ENCODE assay signal across 12 cellular contexts in genomic region chr6:97097068-97098047, GRCh38.
DNase-seq lines count a peak whose midpoint lies in the region; TF ChIP-seq lines count a peak whose summit lies in the region.
"Had no signal": no experiment of that assay in that cellular context is flagged by ENCODE, and none has a peak within 500 bp of the region (broad histone marks: within the 10 kb centered on the region; RNA-seq: fewer than 3 reads in every experiment).

No MANE protein-coding gene starts in this region.

- H3K9me3 ChIP-seq in KOPT-K1 (ENCODE audit: insufficient read depth, low read length, poor library complexity, severe bottlenecking), result no peaks in the 10 kb centered on the region
- H3K9me3 ChIP-seq: testis had no signal

- peak overlapping the region; percentile 65 for H3K4me3 Mint-ChIP-seq in osteocyte (ENCODE audit: unreplicated experiment)
- H3K4me3 Mint-ChIP-seq: CD4-positive, alpha-beta T cell; immature natural killer cell had no signal

- peak overlapping the region; percentile 70 for H3K27ac Mint-ChIP-seq in osteocyte (ENCODE audit: unreplicated experiment)
- H3K27ac Mint-ChIP-seq: CD4-positive, alpha-beta T cell; immature natural killer cell had no signal

- peak overlapping the region; percentile 47 for H3K4me3 ChIP-seq in coronary artery
- H3K4me3 ChIP-seq: testis had no signal

- no peaks in the 10 kb centered on the region for H3K36me3 ChIP-seq in KOPT-K1 (ENCODE audit: insufficient read depth, low read length)

- DNase-seq in NCI-H748 treated with DMSO at 0.1 percent for 48 hours (lab: John Stamatoyannopoulos, UW) (peak; percentile 55), coronary artery (ENCODE audit: low spot score) (no peak), osteocyte (ENCODE audit: extremely low spot score, unreplicated experiment) (no peak), DMS79 treated with DMSO at 0.1 percent for 48 hours (lab: John Stamatoyannopoulos, UW) (no peak), GF-D8 (lab: John Stamatoyannopoulos, UW) (no peak)
- DNase-seq in stimulated activated naive CD4-positive, alpha-beta T cell (lab: John Stamatoyannopoulos, UW), result no peak
- DNase-seq: activated CD4-positive, alpha-beta T cell treated with anti-CD3 and anti-CD28 coated beads, Interleukin-2, amount 50 U/mL, for 4 hours; CD4-positive, alpha-beta T cell; immature natural killer cell; NCI-H187 treated with DMSO at 0.1 percent for 48 hours; testis had no signal

- H3K36me3 Mint-ChIP-seq in osteocyte (ENCODE audit: unreplicated experiment), result no peaks in the 10 kb centered on the region
- H3K36me3 Mint-ChIP-seq: immature natural killer cell had no signal

- no peaks in the 10 kb centered on the region for H3K27me3 Mint-ChIP-seq in osteocyte (ENCODE audit: unreplicated experiment)
- H3K27me3 Mint-ChIP-seq: CD4-positive, alpha-beta T cell had no signal

- peaks cover 13% of the 10 kb centered on the region for H3K4me1 Mint-ChIP-seq in osteocyte (ENCODE audit: unreplicated experiment)

- TF ChIP-seq CTCF in coronary artery (IDR thresholded peaks at IDR 0.05) (no peak), osteocyte (IDR thresholded peaks at IDR 0.05) (no peak)

- H3K9me3 Mint-ChIP-seq in osteocyte (ENCODE audit: unreplicated experiment), result no peaks in the 10 kb centered on the region
- H3K9me3 Mint-ChIP-seq: CD4-positive, alpha-beta T cell; immature natural killer cell had no signal

- peak overlapping the region; percentile 8 for H3K27ac ChIP-seq in KOPT-K1 (ENCODE audit: low read depth, low read length, poor library complexity, severe bottlenecking)
- H3K27ac ChIP-seq in coronary artery, result no peak overlapping the region
- H3K27ac ChIP-seq: testis had no signal
